8 cellular contexts compared by ENCODE assay signal in the genomic region with DNA sequence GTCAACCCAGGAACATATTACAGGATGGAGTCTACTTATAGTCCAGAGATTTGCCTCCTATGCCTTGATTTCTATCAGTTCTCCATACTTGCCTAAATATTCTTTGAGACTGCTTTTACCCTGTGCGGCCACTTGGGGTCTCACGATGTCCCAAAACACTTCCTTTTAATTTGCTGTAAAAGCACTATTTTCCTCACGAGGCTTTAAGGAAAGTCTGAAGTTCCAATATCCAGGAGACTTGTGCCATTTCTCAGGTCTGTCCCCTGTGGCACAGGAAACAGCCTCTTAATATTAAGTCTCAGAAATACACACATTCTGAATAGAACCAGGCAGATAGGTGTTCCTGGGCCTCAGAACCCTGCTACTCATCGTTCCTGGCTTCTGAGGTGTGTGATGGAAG.
DNase-seq lines count a peak whose midpoint lies in the region; ATAC-seq and TF ChIP-seq lines count a peak whose summit lies in the region.

No MANE protein-coding gene starts in this region.

- ATAC-seq in GM19463 (IDR thresholded peaks at IDR 0.05; ENCODE audit: unreplicated experiment) (peak; percentile 55), GM18505 (IDR thresholded peaks at IDR 0.05; ENCODE audit: unreplicated experiment) (no peak)
- ATAC-seq in activated naive CD8-positive, alpha-beta T cell treated with anti-CD3 and anti-CD28 coated beads, Interleukin-2, amount 50 U/mL, for 24 hours: no peak

- no peak overlapping the region for H3K27ac Mint-ChIP-seq in activated naive CD8-positive, alpha-beta T cell treated with anti-CD3 and anti-CD28 coated beads, Interleukin-2, amount 50 U/mL, for 24 hours

- H3K9me3 Mint-ChIP-seq in activated naive CD8-positive, alpha-beta T cell treated with anti-CD3 and anti-CD28 coated beads, Interleukin-2, amount 50 U/mL, for 24 hours: no peaks in the 10 kb centered on the region

- H3K27me3 Mint-ChIP-seq in activated naive CD8-positive, alpha-beta T cell treated with anti-CD3 and anti-CD28 coated beads, Interleukin-2, amount 50 U/mL, for 24 hours: no peaks in the 10 kb centered on the region

- no peak overlapping the region for H3K4me3 Mint-ChIP-seq in activated naive CD8-positive, alpha-beta T cell treated with anti-CD3 and anti-CD28 coated beads, Interleukin-2, amount 50 U/mL, for 24 hours

- peak; percentile 52 for TF ChIP-seq CTCF in LNCaP clone FGC (IDR thresholded peaks at IDR 0.05; ENCODE audit: control insufficient read depth, extremely low read depth, insufficient read depth)

- peaks cover 3% of the 10 kb centered on the region for H3K4me1 Mint-ChIP-seq in activated naive CD8-positive, alpha-beta T cell treated with anti-CD3 and anti-CD28 coated beads, Interleukin-2, amount 50 U/mL, for 24 hours

- peaks cover 3% of the 10 kb centered on the region for H3K36me3 Mint-ChIP-seq in activated naive CD8-positive, alpha-beta T cell treated with anti-CD3 and anti-CD28 coated beads, Interleukin-2, amount 50 U/mL, for 24 hours (ENCODE audit: low read depth)

- no peak overlapping the region for H3K4me3 ChIP-seq in LNCaP clone FGC (ENCODE audit: low read depth, low read length)

- DNase-seq in NCI-H1092 treated with DMSO at 0.1 percent for 48 hours (lab: John Stamatoyannopoulos, UW) (peak; percentile 14), NCI-H1092 (lab: John Stamatoyannopoulos, UW) (no peak), LNCaP clone FGC (ENCODE audit: low read depth) (no peak), iPS-NIHi11 (ENCODE audit: low spot score) (peak; percentile 16), superior temporal gyrus (ENCODE audit: extremely low spot score) (peak; percentile 40)
- DNase-seq in activated naive CD8-positive, alpha-beta T cell treated with anti-CD3 and anti-CD28 coated beads, Interleukin-2, amount 50 U/mL, for 24 hours: peak; percentile 7

- TF ChIP-seq POLR2A in GM18505 (IDR thresholded peaks at IDR 0.05; ENCODE audit: borderline replicate concordance, extremely low read depth, insufficient read depth, insufficient read length): no peak

Comparison
In these comparisons a context has a peak if more than half of its experiments do, and no peak if none do; other contexts are left out.
1. DNase-seq: peak in NCI-H1092 treated with DMSO at 0.1 percent for 48 hours (single experiment), activated naive CD8-positive, alpha-beta T cell treated with anti-CD3 and anti-CD28 coated beads, Interleukin-2, amount 50 U/mL, for 24 hours (single experiment), iPS-NIHi11 (single experiment) and superior temporal gyrus (single experiment); none in NCI-H1092 (single experiment) and LNCaP clone FGC (single experiment).